2 cellular contexts compared by ENCODE assay signal in the genomic region with DNA sequence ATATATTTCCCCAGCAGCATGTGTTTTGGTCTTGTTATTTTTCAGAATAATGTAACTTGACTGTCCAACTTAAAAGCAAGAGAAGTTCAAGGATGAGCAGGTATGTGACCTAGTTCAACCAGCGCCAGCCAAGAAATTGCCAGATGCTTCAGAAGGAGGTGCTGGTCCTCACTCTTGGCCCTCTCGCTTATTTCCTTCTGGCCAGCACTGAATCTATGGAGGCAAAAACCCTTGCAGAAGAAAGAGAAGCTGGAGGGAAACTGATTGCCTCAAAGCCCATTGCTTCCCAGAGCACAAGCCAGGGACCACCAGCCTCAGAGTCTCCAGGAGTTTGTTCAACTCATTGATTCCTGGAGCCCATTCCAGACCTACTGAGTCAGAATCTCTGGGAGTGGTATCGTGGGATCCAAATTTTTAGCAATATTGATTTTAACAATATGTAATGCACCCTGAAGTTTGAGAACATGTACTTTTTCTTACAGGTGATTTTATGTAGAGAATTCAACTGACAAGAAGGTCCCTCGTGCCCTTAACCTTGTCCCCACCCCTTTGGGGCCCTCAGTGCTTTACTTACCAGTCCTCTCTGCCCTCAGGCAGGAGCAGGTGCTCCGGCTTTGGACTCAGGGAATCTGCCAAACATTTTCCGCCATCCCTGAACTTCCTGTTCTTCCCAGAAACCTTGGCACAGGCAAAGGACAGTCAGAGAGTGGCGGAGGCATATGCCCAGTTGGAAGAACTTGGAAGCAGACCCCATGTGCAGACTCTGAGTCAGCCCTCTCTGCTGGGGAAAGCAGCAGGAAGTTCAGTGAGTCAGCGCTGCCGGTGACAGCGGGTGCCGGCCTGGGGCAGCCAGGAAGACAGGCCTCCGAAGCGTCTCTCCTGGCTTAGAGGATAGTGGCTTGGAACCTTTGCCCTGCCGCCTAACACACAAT.
A peak's percentile ranks its signal among the peaks of the same experiment; 100 is the strongest.
TF ChIP-seq lines count a peak whose summit lies in the region.

No MANE protein-coding gene starts in this region.

TF ChIP-seq in HEK293, 187 proteins besides CTCF, POLR2A, EP300 and RAD21 (continues in another document):
- no peak for TF ChIP-seq AEBP2 (tag by site-specific recombination; IDR thresholded peaks at IDR 0.05; ENCODE audit: borderline replicate concordance)
- TF ChIP-seq ZSCAN16 (tag by site-specific recombination; IDR thresholded peaks at IDR 0.05): no peak
- TF ChIP-seq ZNF521 (tag by site-specific recombination; IDR thresholded peaks at IDR 0.05): no peak
- TF ChIP-seq, protein P1, sequence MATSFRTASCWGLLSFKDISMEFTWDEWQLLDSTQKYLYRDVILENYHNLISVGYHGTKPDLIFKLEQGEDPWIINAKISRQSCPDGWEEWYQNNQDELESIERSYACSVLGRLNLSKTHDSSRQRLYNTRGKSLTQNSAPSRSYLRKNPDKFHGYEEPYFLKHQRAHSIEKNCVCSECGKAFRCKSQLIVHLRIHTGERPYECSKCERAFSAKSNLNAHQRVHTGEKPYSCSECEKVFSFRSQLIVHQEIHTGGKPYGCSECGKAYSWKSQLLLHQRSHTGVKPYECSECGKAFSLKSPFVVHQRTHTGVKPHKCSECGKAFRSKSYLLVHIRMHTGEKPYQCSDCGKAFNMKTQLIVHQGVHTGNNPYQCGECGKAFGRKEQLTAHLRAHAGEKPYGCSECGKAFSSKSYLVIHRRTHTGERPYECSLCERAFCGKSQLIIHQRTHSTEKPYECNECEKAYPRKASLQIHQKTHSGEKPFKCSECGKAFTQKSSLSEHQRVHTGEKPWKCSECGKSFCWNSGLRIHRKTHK (tag by site-specific recombination; IDR thresholded peaks at IDR 0.05): no peak
- no peak for TF ChIP-seq ZNF133 (tag by site-specific recombination; IDR thresholded peaks at IDR 0.05)
- TF ChIP-seq ZNF585B (tag by site-specific recombination; IDR thresholded peaks at IDR 0.05): no peak
- TF ChIP-seq, protein P2, sequence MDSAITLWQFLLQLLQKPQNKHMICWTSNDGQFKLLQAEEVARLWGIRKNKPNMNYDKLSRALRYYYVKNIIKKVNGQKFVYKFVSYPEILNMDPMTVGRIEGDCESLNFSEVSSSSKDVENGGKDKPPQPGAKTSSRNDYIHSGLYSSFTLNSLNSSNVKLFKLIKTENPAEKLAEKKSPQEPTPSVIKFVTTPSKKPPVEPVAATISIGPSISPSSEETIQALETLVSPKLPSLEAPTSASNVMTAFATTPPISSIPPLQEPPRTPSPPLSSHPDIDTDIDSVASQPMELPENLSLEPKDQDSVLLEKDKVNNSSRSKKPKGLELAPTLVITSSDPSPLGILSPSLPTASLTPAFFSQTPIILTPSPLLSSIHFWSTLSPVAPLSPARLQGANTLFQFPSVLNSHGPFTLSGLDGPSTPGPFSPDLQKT (IDR thresholded peaks at IDR 0.05; ENCODE audit: borderline replicate concordance, low read depth, low read length): no peak
- TF ChIP-seq, protein P3, sequence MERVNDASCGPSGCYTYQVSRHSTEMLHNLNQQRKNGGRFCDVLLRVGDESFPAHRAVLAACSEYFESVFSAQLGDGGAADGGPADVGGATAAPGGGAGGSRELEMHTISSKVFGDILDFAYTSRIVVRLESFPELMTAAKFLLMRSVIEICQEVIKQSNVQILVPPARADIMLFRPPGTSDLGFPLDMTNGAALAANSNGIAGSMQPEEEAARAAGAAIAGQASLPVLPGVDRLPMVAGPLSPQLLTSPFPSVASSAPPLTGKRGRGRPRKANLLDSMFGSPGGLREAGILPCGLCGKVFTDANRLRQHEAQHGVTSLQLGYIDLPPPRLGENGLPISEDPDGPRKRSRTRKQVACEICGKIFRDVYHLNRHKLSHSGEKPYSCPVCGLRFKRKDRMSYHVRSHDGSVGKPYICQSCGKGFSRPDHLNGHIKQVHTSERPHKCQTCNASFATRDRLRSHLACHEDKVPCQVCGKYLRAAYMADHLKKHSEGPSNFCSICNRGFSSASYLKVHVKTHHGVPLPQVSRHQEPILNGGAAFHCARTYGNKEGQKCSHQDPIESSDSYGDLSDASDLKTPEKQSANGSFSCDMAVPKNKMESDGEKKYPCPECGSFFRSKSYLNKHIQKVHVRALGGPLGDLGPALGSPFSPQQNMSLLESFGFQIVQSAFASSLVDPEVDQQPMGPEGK (tag by site-specific recombination; IDR thresholded peaks at IDR 0.05): no peak
- TF ChIP-seq ZNF658 (tag by site-specific recombination; IDR thresholded peaks at IDR 0.05): no peak
- TF ChIP-seq, protein P4, sequence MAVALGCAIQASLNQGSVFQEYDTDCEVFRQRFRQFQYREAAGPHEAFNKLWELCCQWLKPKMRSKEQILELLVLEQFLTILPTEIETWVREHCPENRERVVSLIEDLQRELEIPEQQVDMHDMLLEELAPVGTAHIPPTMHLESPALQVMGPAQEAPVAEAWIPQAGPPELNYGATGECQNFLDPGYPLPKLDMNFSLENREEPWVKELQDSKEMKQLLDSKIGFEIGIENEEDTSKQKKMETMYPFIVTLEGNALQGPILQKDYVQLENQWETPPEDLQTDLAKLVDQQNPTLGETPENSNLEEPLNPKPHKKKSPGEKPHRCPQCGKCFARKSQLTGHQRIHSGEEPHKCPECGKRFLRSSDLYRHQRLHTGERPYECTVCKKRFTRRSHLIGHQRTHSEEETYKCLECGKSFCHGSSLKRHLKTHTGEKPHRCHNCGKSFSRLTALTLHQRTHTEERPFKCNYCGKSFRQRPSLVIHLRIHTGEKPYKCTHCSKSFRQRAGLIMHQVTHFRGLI (tag by site-specific recombination; IDR thresholded peaks at IDR 0.05): no peak
- no peak for TF ChIP-seq ZNF785 (tag by site-specific recombination; IDR thresholded peaks at IDR 0.05)
- TF ChIP-seq ZBTB7A (tag by site-specific recombination; IDR thresholded peaks at IDR 0.05; ENCODE audit: low read depth): no peak
- 0 out of 2 replicates have a peak, but pooled peaks have one; percentile 34 for TF ChIP-seq ZEB2 (tag by site-specific recombination; IDR thresholded peaks at IDR 0.05)
- TF ChIP-seq ZNF10 (tag by site-specific recombination; IDR thresholded peaks at IDR 0.05): 0 out of 2 replicates have a peak, but pooled peaks have one; percentile 28
- peak; percentile 95 for TF ChIP-seq ZIC2 (tag by site-specific recombination; IDR thresholded peaks at IDR 0.05)
- TF ChIP-seq BCL11B (tag by site-specific recombination; IDR thresholded peaks at IDR 0.05; ENCODE audit: low read depth): no peak
- TF ChIP-seq ZNF558 (tag by site-specific recombination; IDR thresholded peaks at IDR 0.05): 0 out of 2 replicates have a peak, but pooled peaks have one; percentile 19
- no peak for TF ChIP-seq ZNF561 (tag by site-specific recombination; IDR thresholded peaks at IDR 0.05; ENCODE audit: borderline replicate concordance)
- no peak for TF ChIP-seq YY1 (tag by site-specific recombination; IDR thresholded peaks at IDR 0.05)
- TF ChIP-seq ZNF596 (tag by site-specific recombination; IDR thresholded peaks at IDR 0.05): no peak
- TF ChIP-seq ZNF48 (tag by site-specific recombination; IDR thresholded peaks at IDR 0.05): no peak
- TF ChIP-seq ZNF76 (tag by site-specific recombination; IDR thresholded peaks at IDR 0.05; ENCODE audit: borderline replicate concordance, low read depth): no peak

TF ChIP-seq in GM12878, 131 proteins besides CTCF, POLR2A, EP300 and RAD21:
- no peak for TF ChIP-seq RELA (IDR thresholded peaks at IDR 0.05; ENCODE audit: borderline replicate concordance, partially characterized antibody)
- TF ChIP-seq, protein P5, sequence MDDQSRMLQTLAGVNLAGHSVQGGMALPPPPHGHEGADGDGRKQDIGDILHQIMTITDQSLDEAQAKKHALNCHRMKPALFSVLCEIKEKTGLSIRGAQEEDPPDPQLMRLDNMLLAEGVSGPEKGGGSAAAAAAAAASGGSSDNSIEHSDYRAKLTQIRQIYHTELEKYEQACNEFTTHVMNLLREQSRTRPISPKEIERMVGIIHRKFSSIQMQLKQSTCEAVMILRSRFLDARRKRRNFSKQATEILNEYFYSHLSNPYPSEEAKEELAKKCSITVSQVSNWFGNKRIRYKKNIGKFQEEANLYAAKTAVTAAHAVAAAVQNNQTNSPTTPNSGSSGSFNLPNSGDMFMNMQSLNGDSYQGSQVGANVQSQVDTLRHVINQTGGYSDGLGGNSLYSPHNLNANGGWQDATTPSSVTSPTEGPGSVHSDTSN (IDR thresholded peaks at IDR 0.05; ENCODE audit: insufficient replicate concordance, low read depth, low read length): no peak
- TF ChIP-seq RFX5 (IDR thresholded peaks at IDR 0.05; ENCODE audit: low read depth, low read length): no peak
- TF ChIP-seq RAD51 (IDR thresholded peaks at IDR 0.05): no peak
- TF ChIP-seq LARP7 (IDR thresholded peaks at IDR 0.05): no peak
- TF ChIP-seq ETV6 (conservative IDR thresholded peaks at IDR 0.05 in 1 of 2, IDR thresholded peaks at IDR 0.05 in 1 of 2; ENCODE audit: borderline replicate concordance in 1 of 2, low read depth in 1 of 2): no peak
- TF ChIP-seq MEF2A (IDR thresholded peaks at IDR 0.05; ENCODE audit: insufficient read depth, low read depth, low read length): no peak
- no peak for TF ChIP-seq POLR2AphosphoS2 (IDR thresholded peaks at IDR 0.05; ENCODE audit: low read depth, low read length)
- TF ChIP-seq JUNB (IDR thresholded peaks at IDR 0.05): no peak
- TF ChIP-seq, protein P6, sequence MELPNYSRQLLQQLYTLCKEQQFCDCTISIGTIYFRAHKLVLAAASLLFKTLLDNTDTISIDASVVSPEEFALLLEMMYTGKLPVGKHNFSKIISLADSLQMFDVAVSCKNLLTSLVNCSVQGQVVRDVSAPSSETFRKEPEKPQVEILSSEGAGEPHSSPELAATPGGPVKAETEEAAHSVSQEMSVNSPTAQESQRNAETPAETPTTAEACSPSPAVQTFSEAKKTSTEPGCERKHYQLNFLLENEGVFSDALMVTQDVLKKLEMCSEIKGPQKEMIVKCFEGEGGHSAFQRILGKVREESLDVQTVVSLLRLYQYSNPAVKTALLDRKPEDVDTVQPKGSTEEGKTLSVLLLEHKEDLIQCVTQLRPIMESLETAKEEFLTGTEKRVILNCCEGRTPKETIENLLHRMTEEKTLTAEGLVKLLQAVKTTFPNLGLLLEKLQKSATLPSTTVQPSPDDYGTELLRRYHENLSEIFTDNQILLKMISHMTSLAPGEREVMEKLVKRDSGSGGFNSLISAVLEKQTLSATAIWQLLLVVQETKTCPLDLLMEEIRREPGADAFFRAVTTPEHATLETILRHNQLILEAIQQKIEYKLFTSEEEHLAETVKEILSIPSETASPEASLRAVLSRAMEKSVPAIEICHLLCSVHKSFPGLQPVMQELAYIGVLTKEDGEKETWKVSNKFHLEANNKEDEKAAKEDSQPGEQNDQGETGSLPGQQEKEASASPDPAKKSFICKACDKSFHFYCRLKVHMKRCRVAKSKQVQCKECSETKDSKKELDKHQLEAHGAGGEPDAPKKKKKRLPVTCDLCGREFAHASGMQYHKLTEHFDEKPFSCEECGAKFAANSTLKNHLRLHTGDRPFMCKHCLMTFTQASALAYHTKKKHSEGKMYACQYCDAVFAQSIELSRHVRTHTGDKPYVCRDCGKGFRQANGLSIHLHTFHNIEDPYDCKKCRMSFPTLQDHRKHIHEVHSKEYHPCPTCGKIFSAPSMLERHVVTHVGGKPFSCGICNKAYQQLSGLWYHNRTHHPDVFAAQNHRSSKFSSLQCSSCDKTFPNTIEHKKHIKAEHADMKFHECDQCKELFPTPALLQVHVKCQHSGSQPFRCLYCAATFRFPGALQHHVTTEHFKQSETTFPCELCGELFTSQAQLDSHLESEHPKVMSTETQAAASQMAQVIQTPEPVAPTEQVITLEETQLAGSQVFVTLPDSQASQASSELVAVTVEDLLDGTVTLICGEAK (IDR thresholded peaks at IDR 0.05; ENCODE audit: borderline replicate concordance): no peak
- no peak for TF ChIP-seq NR2C1 (IDR thresholded peaks at IDR 0.05)
TF ChIP-seq in GM12878: peak in this region for 0.
